Comparison of ENCODE assay signal across 1 cellular context in the genomic region with DNA sequence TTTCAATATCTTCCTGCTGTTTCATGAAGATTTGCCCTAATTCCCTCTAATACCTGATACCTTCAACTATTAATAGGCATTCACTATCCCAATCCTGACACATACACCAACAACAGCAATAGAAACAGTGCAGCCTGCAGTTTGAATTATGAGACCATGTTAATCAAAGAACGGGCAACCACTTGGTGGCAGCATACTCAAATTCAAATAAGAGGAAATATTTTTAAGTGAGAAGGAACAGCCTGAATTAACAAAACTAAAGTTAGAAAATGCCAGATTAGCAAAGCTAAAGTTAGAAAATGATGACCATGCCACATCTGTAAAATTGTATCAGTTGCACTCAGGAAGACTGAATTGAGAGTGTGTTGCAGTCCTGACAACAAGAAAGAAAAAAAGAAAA.
TF ChIP-seq lines count a peak whose summit lies in the region.

No MANE protein-coding gene starts in this region.

TF ChIP-seq in SK-N-SH, 30 proteins besides CTCF, POLR2A, EP300 and RAD21 (continued from another document):
- TF ChIP-seq, protein P1, sequence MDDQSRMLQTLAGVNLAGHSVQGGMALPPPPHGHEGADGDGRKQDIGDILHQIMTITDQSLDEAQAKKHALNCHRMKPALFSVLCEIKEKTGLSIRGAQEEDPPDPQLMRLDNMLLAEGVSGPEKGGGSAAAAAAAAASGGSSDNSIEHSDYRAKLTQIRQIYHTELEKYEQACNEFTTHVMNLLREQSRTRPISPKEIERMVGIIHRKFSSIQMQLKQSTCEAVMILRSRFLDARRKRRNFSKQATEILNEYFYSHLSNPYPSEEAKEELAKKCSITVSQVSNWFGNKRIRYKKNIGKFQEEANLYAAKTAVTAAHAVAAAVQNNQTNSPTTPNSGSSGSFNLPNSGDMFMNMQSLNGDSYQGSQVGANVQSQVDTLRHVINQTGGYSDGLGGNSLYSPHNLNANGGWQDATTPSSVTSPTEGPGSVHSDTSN (IDR thresholded peaks at IDR 0.05): no peak
- TF ChIP-seq GATA2 (CRISPR knock-in tag; IDR thresholded peaks at IDR 0.05) (no peak), POLR2AphosphoS5 (IDR thresholded peaks at IDR 0.05; ENCODE audit: low read depth, low read length) (no peak), RCOR1 (IDR thresholded peaks at IDR 0.05; ENCODE audit: low read length) (no peak), FOXJ3 (CRISPR knock-in tag; IDR thresholded peaks at IDR 0.05) (no peak), RFX5 (IDR thresholded peaks at IDR 0.05; ENCODE audit: low read length) (no peak), NFIC (IDR thresholded peaks at IDR 0.05; ENCODE audit: borderline replicate concordance) (no peak), MEF2A (IDR thresholded peaks at IDR 0.05; ENCODE audit: borderline replicate concordance, low read depth) (no peak), FOXM1 (IDR thresholded peaks at IDR 0.05; ENCODE audit: low read depth) (no peak), SIN3A (IDR thresholded peaks at IDR 0.05; ENCODE audit: borderline replicate concordance, low read depth, low read length) (no peak), EZH2phosphoT487 (IDR thresholded peaks at IDR 0.05; ENCODE audit: borderline replicate concordance, low read depth) (no peak), MXI1 (IDR thresholded peaks at IDR 0.05; ENCODE audit: low read depth, low read length) (no peak), YY1 (IDR thresholded peaks at IDR 0.05; ENCODE audit: low read depth) (no peak), TEAD4 (IDR thresholded peaks at IDR 0.05; ENCODE audit: borderline replicate concordance, insufficient read depth) (no peak), RXRA (IDR thresholded peaks at IDR 0.05; ENCODE audit: borderline replicate concordance, low read depth) (no peak), TCF12 (IDR thresholded peaks at IDR 0.05) (no peak), JUND (IDR thresholded peaks at IDR 0.05) (no peak)
- TF ChIP-seq, protein P2, sequence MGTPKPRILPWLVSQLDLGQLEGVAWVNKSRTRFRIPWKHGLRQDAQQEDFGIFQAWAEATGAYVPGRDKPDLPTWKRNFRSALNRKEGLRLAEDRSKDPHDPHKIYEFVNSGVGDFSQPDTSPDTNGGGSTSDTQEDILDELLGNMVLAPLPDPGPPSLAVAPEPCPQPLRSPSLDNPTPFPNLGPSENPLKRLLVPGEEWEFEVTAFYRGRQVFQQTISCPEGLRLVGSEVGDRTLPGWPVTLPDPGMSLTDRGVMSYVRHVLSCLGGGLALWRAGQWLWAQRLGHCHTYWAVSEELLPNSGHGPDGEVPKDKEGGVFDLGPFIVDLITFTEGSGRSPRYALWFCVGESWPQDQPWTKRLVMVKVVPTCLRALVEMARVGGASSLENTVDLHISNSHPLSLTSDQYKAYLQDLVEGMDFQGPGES (IDR thresholded peaks at IDR 0.05; ENCODE audit: low read depth, low read length): no peak
- TF ChIP-seq, protein P3, sequence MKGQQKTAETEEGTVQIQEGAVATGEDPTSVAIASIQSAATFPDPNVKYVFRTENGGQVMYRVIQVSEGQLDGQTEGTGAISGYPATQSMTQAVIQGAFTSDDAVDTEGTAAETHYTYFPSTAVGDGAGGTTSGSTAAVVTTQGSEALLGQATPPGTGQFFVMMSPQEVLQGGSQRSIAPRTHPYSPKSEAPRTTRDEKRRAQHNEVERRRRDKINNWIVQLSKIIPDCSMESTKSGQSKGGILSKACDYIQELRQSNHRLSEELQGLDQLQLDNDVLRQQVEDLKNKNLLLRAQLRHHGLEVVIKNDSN (IDR thresholded peaks at IDR 0.05; ENCODE audit: borderline replicate concordance, low read depth): no peak
